Comparison of ENCODE assay signal across 15 cellular contexts in the genomic region with DNA sequence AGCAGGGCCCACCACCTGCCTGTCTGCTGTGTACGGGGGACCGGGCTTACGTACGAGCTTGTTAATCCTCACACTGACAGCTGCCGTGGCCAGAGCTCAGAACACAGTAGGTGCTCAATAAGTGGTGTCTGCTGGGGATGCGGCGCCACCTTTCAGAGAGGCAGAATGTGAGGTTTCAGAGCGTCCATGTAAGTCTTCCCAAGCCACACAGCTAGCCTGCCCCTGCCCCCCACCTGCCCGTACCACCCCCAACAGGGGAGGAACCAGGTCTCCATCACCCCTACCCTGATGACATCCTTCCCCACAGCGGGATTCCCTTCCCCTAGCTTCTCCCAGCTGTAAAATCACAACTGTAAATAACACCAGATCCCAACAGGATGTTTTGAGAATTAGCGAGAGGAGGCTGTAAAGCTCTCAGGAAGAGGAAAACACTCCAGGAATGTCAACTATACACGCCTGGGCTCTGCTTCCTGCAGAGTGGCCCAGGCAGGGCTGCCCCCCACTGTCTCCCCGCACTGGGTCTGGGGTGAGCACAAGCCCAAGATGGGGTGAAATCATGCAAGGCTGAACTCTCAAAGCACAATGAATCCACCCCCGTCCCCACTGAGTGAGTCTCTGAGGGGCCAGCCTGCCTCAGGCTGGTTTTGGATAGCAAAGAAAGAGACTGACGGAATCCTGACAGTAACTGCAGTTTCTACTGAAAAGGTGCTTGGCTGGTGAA.
DNase-seq lines count a peak whose midpoint lies in the region; ATAC-seq and TF ChIP-seq lines count a peak whose summit lies in the region.
"Had no signal": no experiment of that assay in that cellular context is flagged by ENCODE, and none has a peak within 500 bp of the region (broad histone marks: within the 10 kb centered on the region; RNA-seq: fewer than 3 reads in every experiment).

No MANE protein-coding gene starts in this region.

- H3K4me3 Mint-ChIP-seq in neural progenitor cell, result peak overlapping the region; percentile 64
- H3K4me3 Mint-ChIP-seq: activated naive CD4-positive, alpha-beta T cell treated with anti-CD3 and anti-CD28 coated beads for 36 hours; naive thymus-derived CD4-positive, alpha-beta T cell; stimulated activated effector memory CD8-positive, alpha-beta T cell treated with anti-CD3 and anti-CD28 coated beads, Interleukin-12 subunit alpha, Interleukin-12 subunit beta, amount 100 ng/mL, for 72 hours; T-cell had no signal

- H3K27ac ChIP-seq in A673 (ENCODE audit: low read depth, low read length, poor library complexity, severe bottlenecking) (no peak overlapping the region), neural progenitor cell (no peak overlapping the region), caudate nucleus (ENCODE audit: low read depth, low read length) (no peak overlapping the region)

- intact Hi-C loops in A673 (cut with micrococcal nuclease; ENCODE audit: unreplicated experiment), result no loop called here

- H3K9me3 ChIP-seq in A673 (ENCODE audit: low read depth, low read length, poor library complexity, severe bottlenecking), result no peaks in the 10 kb centered on the region
- no peaks in the 10 kb centered on the region for H3K9me3 ChIP-seq in neural progenitor cell (ENCODE audit: low read depth)
- H3K9me3 ChIP-seq: sigmoid colon had no signal

- H3K4me1 ChIP-seq in A673 (ENCODE audit: insufficient read depth, low read length, poor library complexity, severe bottlenecking) (peaks cover 11% of the 10 kb centered on the region), neural progenitor cell (peaks cover 22% of the 10 kb centered on the region)

- POLR2A ChIA-PET in A673 (lab: Charles Lee; ENCODE audit: low non-redundant PET), result no interaction called here

- H2AFZ ChIP-seq in neural progenitor cell (replicated peaks), result peak overlapping the region; percentile 79

- peak; percentile 12 for DNase-seq in A673 (ENCODE audit: low spot score)
- peak; percentile 16 for DNase-seq in M059J (ENCODE audit: low read depth)
- DNase-seq in fibroblast of villous mesenchyme (ENCODE audit: low read depth), result peak; percentile 55
- DNase-seq in neural progenitor cell (ENCODE audit: low spot score), result peak; percentile 49
- DNase-seq in caudate nucleus (lab: John Stamatoyannopoulos, UW), result no peak
- DNase-seq in T-helper 9 cell, result no peak
- DNase-seq in occipital lobe (lab: John Stamatoyannopoulos, UW), result no peak
- DNase-seq: activated CD4-positive, CD25-positive, alpha-beta regulatory T cell; activated naive CD4-positive, alpha-beta T cell treated with anti-CD3 and anti-CD28 coated beads for 36 hours; naive thymus-derived CD4-positive, alpha-beta T cell; NCI-H1092 treated with DMSO at 0.1 percent for 48 hours; sigmoid colon; T-cell had no signal

- H4K20me1 ChIP-seq in neural progenitor cell (ENCODE audit: low read depth), result no peaks in the 10 kb centered on the region

- peaks cover 28% of the 10 kb centered on the region for H3K4me1 Mint-ChIP-seq in neural progenitor cell
- H3K4me1 Mint-ChIP-seq: naive thymus-derived CD4-positive, alpha-beta T cell; stimulated activated effector memory CD8-positive, alpha-beta T cell treated with anti-CD3 and anti-CD28 coated beads, Interleukin-12 subunit alpha, Interleukin-12 subunit beta, amount 100 ng/mL, for 72 hours had no signal

- H3K27me3 ChIP-seq in A673 (replicated peaks; ENCODE audit: insufficient read depth, low read depth, low read length, poor library complexity) (no peaks in the 10 kb centered on the region), neural progenitor cell (no peaks in the 10 kb centered on the region)
- H3K27me3 ChIP-seq: sigmoid colon had no signal

- no TSS peak for BruUV-seq in A673 (replicated peaks; lab: Mats Ljungman, UMichigan)

- H3K27ac Mint-ChIP-seq in neural progenitor cell, result peak overlapping the region; percentile 63
- H3K27ac Mint-ChIP-seq: activated naive CD4-positive, alpha-beta T cell treated with anti-CD3 and anti-CD28 coated beads for 36 hours; stimulated activated effector memory CD8-positive, alpha-beta T cell treated with anti-CD3 and anti-CD28 coated beads, Interleukin-12 subunit alpha, Interleukin-12 subunit beta, amount 100 ng/mL, for 72 hours; T-cell had no signal

- peaks cover 30% of the 10 kb centered on the region for H3F3A ChIP-seq in neural progenitor cell (ENCODE audit: low read depth)

- no peaks in the 10 kb centered on the region for H3K36me3 ChIP-seq in A673 (ENCODE audit: insufficient read depth, low read length, poor library complexity, severe bottlenecking)
- no peaks in the 10 kb centered on the region for H3K36me3 ChIP-seq in neural progenitor cell
- H3K36me3 ChIP-seq: sigmoid colon had no signal

- no peaks in the 10 kb centered on the region for H3K79me2 ChIP-seq in neural progenitor cell (ENCODE audit: low read depth)

- peaks cover 2% of the 10 kb centered on the region for H3K36me3 Mint-ChIP-seq in neural progenitor cell
- H3K36me3 Mint-ChIP-seq: stimulated activated effector memory CD8-positive, alpha-beta T cell treated with anti-CD3 and anti-CD28 coated beads, Interleukin-12 subunit alpha, Interleukin-12 subunit beta, amount 100 ng/mL, for 72 hours had no signal

- H3K4me3 ChIP-seq in A673 (ENCODE audit: low read depth, low read length, poor library complexity, severe bottlenecking) (peak overlapping the region; percentile 3), fibroblast of villous mesenchyme (ENCODE audit: low read depth, low read length) (no peak overlapping the region), neural progenitor cell (no peak overlapping the region)
- H3K4me3 ChIP-seq: sigmoid colon had no signal

- peaks cover 12% of the 10 kb centered on the region for H3K27me3 Mint-ChIP-seq in neural progenitor cell (ENCODE audit: insufficient read depth, low read depth)
- H3K27me3 Mint-ChIP-seq: naive thymus-derived CD4-positive, alpha-beta T cell; T-cell had no signal

- CTCF ChIA-PET in A673 (lab: Charles Lee), result interaction anchor here (0.9 kb wide), 1 partner anchor 54 kb away, joined by 3 read pairs; no protein-coding TSS in a partner anchor

- H3K4me2 ChIP-seq in neural progenitor cell, result peak overlapping the region; percentile 62

- no peak overlapping the region for H3K9ac ChIP-seq in neural progenitor cell

- no peak for TF ChIP-seq CTCF in A673 (conservative IDR thresholded peaks at IDR 0.05; ENCODE audit: low read depth, low read length)
- no peak for TF ChIP-seq CTCF in fibroblast of villous mesenchyme (IDR thresholded peaks at IDR 0.05; ENCODE audit: insufficient read depth, low read depth, low read length)
- TF ChIP-seq CTCF in neural progenitor cell (IDR thresholded peaks at IDR 0.05), result no peak

- ATAC-seq in HG03039 (IDR thresholded peaks at IDR 0.05; ENCODE audit: unreplicated experiment), result no peak
- ATAC-seq: naive thymus-derived CD4-positive, alpha-beta T cell; stimulated activated effector memory CD8-positive, alpha-beta T cell treated with anti-CD3 and anti-CD28 coated beads, Interleukin-12 subunit alpha, Interleukin-12 subunit beta, amount 100 ng/mL, for 72 hours; T-cell had no signal

- peaks cover 5% of the 10 kb centered on the region for H3K9me3 Mint-ChIP-seq in neural progenitor cell

Comparison
In these comparisons a context has a peak if more than half of its experiments do, and no peak if none do; other contexts are left out.
1. DNase-seq: peak in A673 (single experiment), M059J (single experiment), fibroblast of villous mesenchyme (single experiment) and neural progenitor cell (single experiment); none in caudate nucleus (0 of 61), T-helper 9 cell (single experiment) and occipital lobe (single experiment).